11 cellular contexts compared by ENCODE assay signal in the genomic region with DNA sequence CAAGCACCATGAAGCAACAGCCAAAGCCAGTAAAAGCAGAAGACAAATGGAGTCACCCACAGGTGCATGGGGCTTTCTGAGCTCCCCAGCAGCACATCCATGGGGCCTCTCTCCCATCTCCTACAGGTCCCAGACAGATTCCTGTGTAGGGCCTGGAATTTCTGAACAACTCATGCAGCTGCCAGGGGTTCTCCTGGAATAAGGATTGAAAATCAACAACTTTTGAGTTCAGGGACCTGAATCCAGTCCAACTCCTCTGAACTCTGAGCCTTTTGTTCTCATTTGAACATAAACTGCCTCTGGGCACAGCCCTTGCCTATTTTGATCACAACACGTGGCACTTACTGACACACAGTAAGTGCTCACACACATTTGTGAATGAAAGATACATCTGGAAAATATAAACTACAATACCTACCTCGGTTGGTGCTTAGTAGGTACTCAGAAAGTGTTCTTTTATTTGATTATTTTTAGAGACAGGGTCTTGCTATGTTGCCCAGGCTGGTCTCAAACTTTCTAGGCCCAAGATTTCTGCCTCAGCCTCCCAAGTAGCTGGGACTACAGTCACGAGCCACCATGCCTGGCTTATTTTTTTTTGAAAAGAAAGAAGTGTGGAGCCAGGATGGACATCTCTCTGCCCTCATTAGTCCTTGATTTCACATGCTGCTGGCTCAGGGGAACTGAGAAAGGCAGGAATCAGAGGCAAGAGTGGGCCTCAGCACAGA. TPM values are rescaled to one million over a fixed set of nuclear protein-coding genes. Genes with fewer than 3 reads are reported as not detected.
DNase-seq lines count a peak whose midpoint lies in the region; ATAC-seq and TF ChIP-seq lines count a peak whose summit lies in the region.
"Had no signal": no experiment of that assay in that cellular context is flagged by ENCODE, and none has a peak within 500 bp of the region (broad histone marks: within the 10 kb centered on the region; RNA-seq: fewer than 3 reads in every experiment).

No MANE protein-coding gene starts in this region.

- intact Hi-C loops in heart right ventricle (cut with DNase I) = loop anchor here in 1 of 10 donors (5.0 kb wide), 1 partner anchor 33 kb away; no protein-coding TSS in a partner anchor
- intact Hi-C loops in Right ventricle myocardium inferior (cut with DNase I) = loop anchor here (1.0 kb wide), 1 partner anchor 38 kb away; no protein-coding TSS in a partner anchor
- intact Hi-C loops in aorta (cut with DNase I) = no loop called here

- no peak for TF ChIP-seq CTCF in heart right ventricle (IDR thresholded peaks at IDR 0.05)

- H3K9me3 ChIP-seq in heart right ventricle = peaks cover 0 to 6% (median 0%) of the 10 kb centered on the region in 11 donors
- H3K9me3 ChIP-seq in neuronal stem cell (replicated peaks in 1 of 2; ENCODE audit: control insufficient read depth in 2 of 2, insufficient read depth in 1 of 2, low read depth in 1 of 2, low read length in 2 of 2) = peaks cover 0 to 2% of the 10 kb centered on the region in 2 donors
- no peaks in the 10 kb centered on the region for H3K9me3 ChIP-seq in aorta (ENCODE audit: control insufficient read depth, low read length)

- no peak overlapping the region for H4K91ac ChIP-seq in neuronal stem cell (ENCODE audit: low read depth, low read length, poor library complexity)

- 61 to 62% methylated on average over 3 of the region's 3 CpGs for WGBS in heart right ventricle, 2 donors
- no CpG with 5 or more reads among the region's 3 CpGs for WGBS in neuronal stem cell (ENCODE audit: extremely low coverage in 2 of 2, insufficient read length in 2 of 2, insufficient replicate concordance in 1 of 2), 2 donors
- WGBS in aorta, 2 donors = 11 to 21% methylated on average over 3 of the region's 3 CpGs

- H3K27me3 ChIP-seq in heart right ventricle (no peaks in the 10 kb centered on the region), neuronal stem cell (ENCODE audit: control insufficient read depth in 3 of 3, insufficient read depth in 3 of 3, low read depth in 1 of 3, low read length in 3 of 3) (peaks cover 0 to 24% (median 0%) of the 10 kb centered on the region in 3 experiments), aorta (ENCODE audit: control insufficient read depth in 1 of 2, insufficient read depth in 2 of 2, low read length in 1 of 2) (no peaks in the 10 kb centered on the region)

- no peak overlapping the region for H3K4ac ChIP-seq in neuronal stem cell (ENCODE audit: low read length)

- H2AFZ ChIP-seq in neuronal stem cell (ENCODE audit: low read length) = no peak overlapping the region

- no peak for DNase-seq in heart right ventricle
- no peak for DNase-seq in Right ventricle myocardium inferior (ENCODE audit: missing footprints)
- no peak for DNase-seq in neuronal stem cell (ENCODE audit: low spot score)
- DNase-seq in aorta = no peak
- DNase-seq in NCI-H226 = no peak
- DNase-seq in cerebellar cortex (ENCODE audit: low spot score) = no peak
- no peak for DNase-seq in glomerular visceral epithelial cell (ENCODE audit: extremely low spot score)
- DNase-seq: activated naive CD8-positive, alpha-beta T cell treated with anti-CD3 and anti-CD28 coated beads, Interleukin-2, amount 10 ng/mL, durations not matched to agents 7 days and 5 days; NCI-H510A had no signal

- H3K9ac ChIP-seq in neuronal stem cell (ENCODE audit: low read depth, low read length, poor library complexity) = no peak overlapping the region

- H4K8ac ChIP-seq in neuronal stem cell (ENCODE audit: low read depth, low read length) = no peak overlapping the region

- H2BK15ac ChIP-seq in neuronal stem cell (ENCODE audit: low read length) = no peak overlapping the region

- H2BK12ac ChIP-seq in neuronal stem cell (ENCODE audit: low read length) = no peak overlapping the region

- H2BK5ac ChIP-seq in neuronal stem cell (ENCODE audit: low read length) = no peak overlapping the region

- H3K14ac ChIP-seq in neuronal stem cell (ENCODE audit: low read length) = no peak overlapping the region

- H3K4me1 ChIP-seq in heart right ventricle (peaks cover 11 to 38% (median 27%) of the 10 kb centered on the region in 9 donors), neuronal stem cell (ENCODE audit: control insufficient read depth in 2 of 2, insufficient read depth in 1 of 2, low read depth in 1 of 2, low read length in 2 of 2) (peaks cover 0 to 13% of the 10 kb centered on the region in 2 donors), aorta (ENCODE audit: control insufficient read depth in 1 of 2, insufficient read depth in 2 of 2, low read length in 2 of 2) (no peaks in the 10 kb centered on the region)

- H3K23ac ChIP-seq in neuronal stem cell (ENCODE audit: low read depth, low read length, poor library complexity) = no peak overlapping the region

- ATAC-seq in heart right ventricle = no peak
- ATAC-seq in Right ventricle myocardium inferior = no peak
- ATAC-seq in esophagus mucosa = peak; percentile 9
- ATAC-seq in aorta (ENCODE audit: low FRiP score) = peak; percentile 37

- no peak overlapping the region for H3K4me3 ChIP-seq in heart right ventricle
- H3K4me3 ChIP-seq in neuronal stem cell (ENCODE audit: low read length in 2 of 2) = no peak overlapping the region
- H3K4me3 ChIP-seq in aorta (ENCODE audit: low read length in 2 of 2) = no peak overlapping the region
- H3K4me3 ChIP-seq: SK-N-MC had no signal

- H3K27ac ChIP-seq in heart right ventricle (peak overlapping the region in 7 of 10 donors; percentile 19 to 66 (median 48)), neuronal stem cell (replicated peaks; ENCODE audit: low read length) (no peak overlapping the region), aorta (ENCODE audit: low read depth in 1 of 2, low read length in 2 of 2) (peak overlapping the region in 1 of 2 donors; percentile 87)
- H3K27ac ChIP-seq: SK-N-MC had no signal

- H3K4me2 ChIP-seq in neuronal stem cell (ENCODE audit: insufficient read depth, low read length, poor library complexity, severe bottlenecking) = no peak overlapping the region

- H3K79me1 ChIP-seq in neuronal stem cell (ENCODE audit: low read depth, low read length) = no peaks in the 10 kb centered on the region

- H3K36me3 ChIP-seq in heart right ventricle = peaks cover 0 to 3% (median 0%) of the 10 kb centered on the region in 9 donors
- no peaks in the 10 kb centered on the region for H3K36me3 ChIP-seq in neuronal stem cell (replicated peaks in 1 of 2; ENCODE audit: control insufficient read depth in 2 of 2, insufficient read depth in 2 of 2, low read length in 2 of 2)
- no peaks in the 10 kb centered on the region for H3K36me3 ChIP-seq in aorta (ENCODE audit: control insufficient read depth in 1 of 2, insufficient read depth in 2 of 2, low read length in 1 of 2)

- no peak overlapping the region for H2BK120ac ChIP-seq in neuronal stem cell (ENCODE audit: low read depth, low read length)

- peak overlapping the region; percentile 21 for H3K18ac ChIP-seq in neuronal stem cell (ENCODE audit: low read length)

- H2AK5ac ChIP-seq in neuronal stem cell (ENCODE audit: low read depth, low read length) = no peak overlapping the region

RNA-seq across cellular contexts. Expression of a gene that starts 27.1 kb away (rescaled TPM):
- 10 to 100 TPM in 5 of 10 donors, 1 to 10 TPM in 5; 4.8 to 15.4 (median 10.4) TPM for total RNA-seq in heart right ventricle
- 1 to 10 TPM; 1.5 to 5.3 TPM for polyA plus RNA-seq in heart right ventricle
- 16.5 TPM for total RNA-seq in Right ventricle myocardium inferior
- 1.9 TPM for total RNA-seq in esophagus mucosa
- 0.06 TPM for polyA plus RNA-seq in neuronal stem cell (2013, experiment 1 of 2)
- 0.07 TPM for polyA plus RNA-seq in neuronal stem cell (2013, experiment 2 of 2)
- total RNA-seq in aorta = 10 to 100 TPM; 39.1 to 61.5 TPM
- polyA plus RNA-seq in aorta = 1 to 10 TPM; 3.0 to 6.9 TPM

RNA-seq across cellular contexts. Expression of a gene that starts 45.5 kb away (rescaled TPM):
- total RNA-seq in heart right ventricle (100 to 1,000 TPM in 2 of 10 donors, 10 to 100 TPM in 8; 69.9 to 121 (median 91.8) TPM), Right ventricle myocardium inferior (84.7 TPM), esophagus mucosa (27.8 TPM), aorta (10 to 100 TPM; 20.1 to 22.4 TPM)
- polyA plus RNA-seq in heart right ventricle (10 to 100 TPM; 49.8 to 66.6 TPM), aorta (10 to 100 TPM; 41.9 to 54.2 TPM)
- 77.4 TPM for polyA plus RNA-seq in neuronal stem cell (2013, experiment 1 of 2)
- polyA plus RNA-seq in neuronal stem cell (2013, experiment 2 of 2) = 74.7 TPM

Comparison
In these comparisons a context has a peak if more than half of its experiments do, and no peak if none do; other contexts are left out.
1. ATAC-seq: peak in esophagus mucosa (single experiment) and aorta (single experiment); none in heart right ventricle (0 of 8) and Right ventricle myocardium inferior (single experiment).